Comparison of ENCODE assay signal across 29 cellular contexts in genomic region chr4:188262464-188262863, GRCh38.
A peak's percentile ranks its signal among the peaks of the same experiment; 100 is the strongest.
DNase-seq lines count a peak whose midpoint lies in the region; ATAC-seq and TF ChIP-seq lines count a peak whose summit lies in the region.
"Had no signal": no experiment of that assay in that cellular context is flagged by ENCODE, and none has a peak within 500 bp of the region (broad histone marks: within the 10 kb centered on the region; RNA-seq: fewer than 3 reads in every experiment).

No MANE protein-coding gene starts in this region.

- ATAC-seq in RWPE2 (ENCODE audit: low read depth), result peak; percentile 97
- ATAC-seq: activated CD8-positive, alpha-beta T cell treated with anti-CD3 and anti-CD28 coated beads for 36 hours; body of pancreas; effector memory CD8-positive, alpha-beta T cell; GM12878 had no signal

- DNase-seq in AG04450 (ENCODE audit: low read depth, low spot score) (peak; percentile 8), RWPE2 (ENCODE audit: low spot score) (no peak), dedifferentiated amniotic fluid mesenchymal stem cell (ENCODE audit: extremely low spot score) (peak; percentile 86), osteoblast (ENCODE audit: insufficient read length, low spot score, missing footprints) (peak; percentile 78), NCI-H1417 (lab: John Stamatoyannopoulos, UW) (no peak), AML-193 (lab: John Stamatoyannopoulos, UW) (no peak), coronary artery (ENCODE audit: low spot score) (no peak)
- no peak for DNase-seq in NK-92 treated with Interleukin-12 subunit alpha and Interleukin-12 subunit beta, amount 100 ng/mL, for 24 hours (lab: John Stamatoyannopoulos, UW)
- DNase-seq: ACHN; activated CD4-positive, CD25-positive, alpha-beta regulatory T cell treated with anti-CD3 and anti-CD28 coated beads, Interleukin-2, amount 50 U/mL, for 72 hours; activated CD8-positive, alpha-beta T cell treated with anti-CD3 and anti-CD28 coated beads for 36 hours; activated effector memory CD4-positive, alpha-beta T cell treated with Interleukin-2 at 50 U/mL for 16 hours; activated naive CD8-positive, alpha-beta T cell treated with anti-CD3 and anti-CD28 coated beads for 36 hours; activated T-cell treated with anti-CD3 and anti-CD28 coated beads for 4 hours; body of pancreas; Caco-2; DMS79 treated with DMSO at 0.1 percent for 48 hours; effector memory CD8-positive, alpha-beta T cell; MM.1S; NCI-H146; Peyer's patch; stimulated activated CD4-positive, alpha-beta T cell treated with anti-CD3 and anti-CD28 coated beads, Interleukin-1b, Interleukin-23, amount 100 ng/mL, for 48 hours; T-helper 1 cell had no signal

- H3K4me3 ChIP-seq in AG04450 (ENCODE audit: low read depth, low read length), result no peak overlapping the region
- H3K4me3 ChIP-seq in RWPE2 (ENCODE audit: severe bottlenecking), result no peak overlapping the region
- H3K4me3 ChIP-seq in osteoblast (ENCODE audit: insufficient read depth, low read length), result no peak overlapping the region
- no peak overlapping the region for H3K4me3 ChIP-seq in coronary artery
- H3K4me3 ChIP-seq: BLaER1 treated with 17β-estradiol and CSF1 and Interleukin-3, amounts not matched to agents 10 nM and 100 nM; body of pancreas; esophagus muscularis mucosa; GM12878; lung; neural progenitor cell; Peyer's patch had no signal

- H3K79me2 ChIP-seq in osteoblast (ENCODE audit: insufficient read depth, low read length), result no peaks in the 10 kb centered on the region

- H3K9me3 ChIP-seq in AG04450 (ENCODE audit: control insufficient read depth, insufficient read depth, low read length) (peaks cover 10% of the 10 kb centered on the region), RWPE2 (ENCODE audit: severe bottlenecking) (no peaks in the 10 kb centered on the region), osteoblast (ENCODE audit: low read depth, low read length) (no peaks in the 10 kb centered on the region)
- H3K9me3 ChIP-seq: body of pancreas, Caco-2, esophagus muscularis mucosa, Peyer's patch had no signal

- H4K20me1 ChIP-seq in osteoblast (ENCODE audit: insufficient read depth, low read length), result no peaks in the 10 kb centered on the region
- H4K20me1 ChIP-seq: BLaER1 treated with 17β-estradiol and CSF1 and Interleukin-3, amounts not matched to agents 10 nM and 100 nM had no signal

- peak overlapping the region; percentile 41 for H3K4me2 ChIP-seq in osteoblast (ENCODE audit: insufficient read depth, low read length)
- H3K4me2 ChIP-seq: BLaER1 treated with 17β-estradiol and CSF1 and Interleukin-3, amounts not matched to agents 10 nM and 100 nM; neural progenitor cell had no signal

- POLR2A ChIA-PET in AG04450 (lab: Yijun Ruan, JAX), result no interaction called here

- no peaks in the 10 kb centered on the region for H3K36me3 ChIP-seq in RWPE2 (ENCODE audit: low read depth)
- H3K36me3 ChIP-seq in osteoblast (ENCODE audit: insufficient read depth, low read length), result no peaks in the 10 kb centered on the region
- H3K36me3 ChIP-seq: BLaER1 treated with 17β-estradiol and CSF1 and Interleukin-3, amounts not matched to agents 10 nM and 100 nM; esophagus muscularis mucosa; neural progenitor cell; Peyer's patch had no signal

- H3K27ac ChIP-seq in AG04450 (ENCODE audit: low read depth, low read length), result peak overlapping the region; percentile 25
- no peak overlapping the region for H3K27ac ChIP-seq in RWPE2 (ENCODE audit: poor library complexity, severe bottlenecking)
- H3K27ac ChIP-seq in osteoblast (ENCODE audit: low read depth, low read length), result peak overlapping the region; percentile 35
- H3K27ac ChIP-seq in coronary artery, result no peak overlapping the region
- H3K27ac ChIP-seq: BLaER1 treated with 17β-estradiol and CSF1 and Interleukin-3, amounts not matched to agents 10 nM and 100 nM; body of pancreas; esophagus muscularis mucosa; HL-60; neural progenitor cell; Peyer's patch had no signal

- TF ChIP-seq CTCF in AG04450 (IDR thresholded peaks at IDR 0.05; ENCODE audit: low read depth, low read length) (no peak), RWPE2 (IDR thresholded peaks at IDR 0.05; ENCODE audit: poor library complexity, severe bottlenecking) (no peak), osteoblast (IDR thresholded peaks at IDR 0.05; ENCODE audit: extremely low read depth, low read depth, low read length) (no peak), coronary artery (IDR thresholded peaks at IDR 0.05) (no peak)

- H3K27me3 ChIP-seq in AG04450 (ENCODE audit: control insufficient read depth, insufficient read depth, low read length) (no peaks in the 10 kb centered on the region), RWPE2 (ENCODE audit: insufficient read depth, poor library complexity, severe bottlenecking) (no peaks in the 10 kb centered on the region), osteoblast (ENCODE audit: insufficient read depth, low read length) (no peaks in the 10 kb centered on the region)
- H3K27me3 ChIP-seq: BLaER1 treated with 17β-estradiol and CSF1 and Interleukin-3, amounts not matched to agents 10 nM and 100 nM; body of pancreas; esophagus muscularis mucosa; neural progenitor cell; Peyer's patch had no signal

- H3K4me1 ChIP-seq in RWPE2 (ENCODE audit: insufficient read depth, poor library complexity, severe bottlenecking), result no peaks in the 10 kb centered on the region
- peaks cover 12% of the 10 kb centered on the region for H3K4me1 ChIP-seq in osteoblast (ENCODE audit: insufficient read depth, low read length)
- H3K4me1 ChIP-seq: BLaER1 treated with 17β-estradiol and CSF1 and Interleukin-3, amounts not matched to agents 10 nM and 100 nM; body of pancreas; Caco-2; esophagus muscularis mucosa; neural progenitor cell; Peyer's patch had no signal

- CTCF ChIA-PET in AG04450 (lab: Charles Lee), result no interaction called here

- no peak overlapping the region for H2AFZ ChIP-seq in osteoblast (ENCODE audit: low read length)
- H2AFZ ChIP-seq: neural progenitor cell had no signal

Comparison
In these comparisons a context has a peak if more than half of its experiments do, and no peak if none do; other contexts are left out.
1. DNase-seq: peak in AG04450 (single experiment), dedifferentiated amniotic fluid mesenchymal stem cell (single experiment) and osteoblast (single experiment); none in RWPE2 (single experiment), NCI-H1417 (0 of 3), AML-193 (0 of 2), coronary artery (single experiment) and NK-92 treated with Interleukin-12 subunit alpha and Interleukin-12 subunit beta, amount 100 ng/mL, for 24 hours (single experiment).
2. H3K27ac ChIP-seq: peak in AG04450 (single experiment) and osteoblast (single experiment); none in RWPE2 (single experiment) and coronary artery (0 of 2).